14 cellular contexts compared by ENCODE assay signal in the genomic region with DNA sequence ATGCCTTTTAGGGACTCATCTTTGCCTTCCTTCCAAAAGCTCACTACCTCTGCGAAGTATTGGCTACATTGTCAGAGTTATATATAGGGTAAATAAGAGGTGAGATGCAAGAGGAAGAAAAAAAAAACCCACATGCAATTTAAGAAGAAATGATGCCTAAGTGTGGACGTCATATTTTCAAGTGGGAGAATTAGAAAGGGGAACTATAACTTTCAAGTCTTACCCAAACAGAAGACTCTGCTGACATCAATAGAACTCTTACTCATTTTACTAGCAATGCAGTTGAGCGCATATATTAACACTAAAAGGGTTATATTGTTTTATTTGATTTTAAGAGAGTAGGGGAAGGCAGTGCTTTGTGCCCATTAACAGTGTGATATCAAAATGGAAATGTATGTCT. TPM values are rescaled to one million over a fixed set of nuclear protein-coding genes. Genes with fewer than 3 reads are reported as not detected.
DNase-seq lines count a peak whose midpoint lies in the region; ATAC-seq and TF ChIP-seq lines count a peak whose summit lies in the region.
"Had no signal": no experiment of that assay in that cellular context is flagged by ENCODE, and none has a peak within 500 bp of the region (broad histone marks: within the 10 kb centered on the region; RNA-seq: fewer than 3 reads in every experiment).

No MANE protein-coding gene starts in this region.

- H3F3A ChIP-seq in DOHH2 (ENCODE audit: control insufficient read depth, insufficient read depth), result no peaks in the 10 kb centered on the region

- H3K27me3 ChIP-seq in DOHH2 (ENCODE audit: control insufficient read depth, low read length) (no peaks in the 10 kb centered on the region), endodermal cell (ENCODE audit: control insufficient read depth, insufficient read depth, low read length, poor library complexity, severe bottlenecking) (peaks cover 17% of the 10 kb centered on the region)

- H3K4me1 Mint-ChIP-seq in endodermal cell, result peaks cover 8% of the 10 kb centered on the region
- H3K4me1 Mint-ChIP-seq in activated CD4-positive, alpha-beta T cell treated with anti-CD3 and anti-CD28 coated beads for 36 hours, result no peaks in the 10 kb centered on the region
- H3K4me1 Mint-ChIP-seq in T-helper 17 cell, result no peaks in the 10 kb centered on the region
- H3K4me1 Mint-ChIP-seq: activated naive CD8-positive, alpha-beta T cell treated with anti-CD3 and anti-CD28 coated beads, Interleukin-2, amount 10 ng/mL, durations not matched to agents 7 days and 5 days; immature natural killer cell had no signal

- peak overlapping the region; percentile 1; the same call in 1 of the 2 replicates for H3K4me2 ChIP-seq in DOHH2 (ENCODE audit: low read length)

- TF ChIP-seq CTCF in DOHH2 (IDR thresholded peaks at IDR 0.05; ENCODE audit: low read depth, low read length, poor library complexity, severe bottlenecking) (no peak), endodermal cell (conservative IDR thresholded peaks at IDR 0.05) (no peak)

- 80 to 100% methylated on average over 1 to 3 of the region's 3 CpGs for WGBS in endodermal cell (ENCODE audit: insufficient coverage in 1 of 2, insufficient read length in 1 of 2), 2 experiments

- H3K4me3 ChIP-seq in DOHH2 (ENCODE audit: low read length) (no peak overlapping the region), endodermal cell (ENCODE audit: low read length) (no peak overlapping the region)
- H3K4me3 ChIP-seq: transverse colon had no signal

- POLR2A ChIA-PET in activated CD4-positive, alpha-beta T cell treated with anti-CD3 and anti-CD28 coated beads for 36 hours (lab: Charles Lee), result interaction anchor here (0.6 kb wide), 1 partner anchor 351 kb away, joined by 5 read pairs; no protein-coding TSS in a partner anchor

- intact Hi-C loops in activated CD4-positive, alpha-beta T cell treated with anti-CD3 and anti-CD28 coated beads for 36 hours (cut with DNase I, micrococcal nuclease), result no loop called here

- H3K9me3 Mint-ChIP-seq in endodermal cell, result no peaks in the 10 kb centered on the region
- H3K9me3 Mint-ChIP-seq in activated CD4-positive, alpha-beta T cell treated with anti-CD3 and anti-CD28 coated beads for 36 hours (ENCODE audit: low read depth), result no peaks in the 10 kb centered on the region
- H3K9me3 Mint-ChIP-seq: activated naive CD8-positive, alpha-beta T cell treated with anti-CD3 and anti-CD28 coated beads, Interleukin-2, amount 10 ng/mL, durations not matched to agents 7 days and 5 days had no signal

- H3K4me3 Mint-ChIP-seq in endodermal cell (no peak overlapping the region), T-helper 17 cell (no peak overlapping the region)
- H3K4me3 Mint-ChIP-seq in activated CD4-positive, alpha-beta T cell treated with anti-CD3 and anti-CD28 coated beads for 36 hours, result no peak overlapping the region
- H3K4me3 Mint-ChIP-seq: activated naive CD8-positive, alpha-beta T cell treated with anti-CD3 and anti-CD28 coated beads, Interleukin-2, amount 10 ng/mL, durations not matched to agents 7 days and 5 days; immature natural killer cell had no signal

- no peak for DNase-seq in endodermal cell
- no peak for DNase-seq in activated CD4-positive, alpha-beta T cell treated with anti-CD3 and anti-CD28 coated beads for 36 hours
- no peak for DNase-seq in T-helper 17 cell
- no peak for DNase-seq in mucosa of gallbladder (ENCODE audit: low spot score)
- DNase-seq: activated naive CD8-positive, alpha-beta T cell treated with anti-CD3 and anti-CD28 coated beads, Interleukin-2, amount 10 ng/mL, durations not matched to agents 7 days and 5 days; cortex of kidney; DMS53; immature natural killer cell; RPMI8226; transverse colon had no signal

- CTCF ChIA-PET in activated CD4-positive, alpha-beta T cell treated with anti-CD3 and anti-CD28 coated beads for 36 hours (lab: Charles Lee), result no interaction called here

- H3K27me3 Mint-ChIP-seq in endodermal cell (ENCODE audit: insufficient read depth) (peaks cover 64% of the 10 kb centered on the region), T-helper 17 cell (peaks cover 47% of the 10 kb centered on the region)
- H3K27me3 Mint-ChIP-seq in activated CD4-positive, alpha-beta T cell treated with anti-CD3 and anti-CD28 coated beads for 36 hours, result peaks cover 8% of the 10 kb centered on the region

- H3K27ac ChIP-seq in DOHH2 (ENCODE audit: low read depth, low read length), result no peak overlapping the region
- H3K27ac ChIP-seq in endodermal cell (ENCODE audit: low read depth, low read length), result no peak overlapping the region
- H3K27ac ChIP-seq: transverse colon had no signal

- peaks cover 14% of the 10 kb centered on the region for H3K79me2 ChIP-seq in DOHH2 (ENCODE audit: control insufficient read depth, low read length)

- no peaks in the 10 kb centered on the region for H4K20me1 ChIP-seq in DOHH2 (ENCODE audit: control insufficient read depth, insufficient read depth, low read depth, low read length)

- H3K36me3 Mint-ChIP-seq in endodermal cell (ENCODE audit: low read depth) (no peaks in the 10 kb centered on the region), T-helper 17 cell (ENCODE audit: low read depth) (peaks cover 8% of the 10 kb centered on the region)
- H3K36me3 Mint-ChIP-seq in activated CD4-positive, alpha-beta T cell treated with anti-CD3 and anti-CD28 coated beads for 36 hours (ENCODE audit: low read depth), result no peaks in the 10 kb centered on the region
- H3K36me3 Mint-ChIP-seq: activated naive CD8-positive, alpha-beta T cell treated with anti-CD3 and anti-CD28 coated beads, Interleukin-2, amount 10 ng/mL, durations not matched to agents 7 days and 5 days; immature natural killer cell had no signal

- peak; percentile 91 for ATAC-seq in GM19395 (IDR thresholded peaks at IDR 0.05; ENCODE audit: unreplicated experiment)
- peak; percentile 88 for ATAC-seq in HG02852 (IDR thresholded peaks at IDR 0.05; ENCODE audit: unreplicated experiment)
- peak; percentile 59 for ATAC-seq in HG03558 (IDR thresholded peaks at IDR 0.05; ENCODE audit: extremely low read depth, unreplicated experiment)
- ATAC-seq in activated CD4-positive, alpha-beta T cell treated with anti-CD3 and anti-CD28 coated beads for 36 hours, result no peak
- no peak for ATAC-seq in T-helper 17 cell

- H3K9me2 ChIP-seq in DOHH2 (replicated peaks; ENCODE audit: control insufficient read depth, low read length), result no peaks in the 10 kb centered on the region

- peaks cover 67% of the 10 kb centered on the region for H3K36me3 ChIP-seq in DOHH2 (ENCODE audit: control insufficient read depth, low read length)
- no peaks in the 10 kb centered on the region for H3K36me3 ChIP-seq in endodermal cell (ENCODE audit: control insufficient read depth, insufficient read depth, low read length)
- H3K36me3 ChIP-seq: transverse colon had no signal

- H3K27ac Mint-ChIP-seq in endodermal cell, result no peak overlapping the region
- no peak overlapping the region for H3K27ac Mint-ChIP-seq in activated CD4-positive, alpha-beta T cell treated with anti-CD3 and anti-CD28 coated beads for 36 hours
- no peak overlapping the region for H3K27ac Mint-ChIP-seq in T-helper 17 cell
- H3K27ac Mint-ChIP-seq: activated naive CD8-positive, alpha-beta T cell treated with anti-CD3 and anti-CD28 coated beads, Interleukin-2, amount 10 ng/mL, durations not matched to agents 7 days and 5 days; immature natural killer cell had no signal

- H3K4me1 ChIP-seq in DOHH2 (ENCODE audit: control insufficient read depth, low read length), result peaks cover 35% of the 10 kb centered on the region
- H3K4me1 ChIP-seq in endodermal cell (ENCODE audit: control insufficient read depth, insufficient read depth, low read length), result no peaks in the 10 kb centered on the region
- H3K4me1 ChIP-seq: transverse colon had no signal

- no peaks in the 10 kb centered on the region for H3K9me3 ChIP-seq in DOHH2 (ENCODE audit: control insufficient read depth, insufficient read depth, low read length)
- no peaks in the 10 kb centered on the region for H3K9me3 ChIP-seq in endodermal cell (ENCODE audit: control insufficient read depth, low read length)
- no peaks in the 10 kb centered on the region for H3K9me3 ChIP-seq in T-helper 17 cell (ENCODE audit: control insufficient read depth, low read length, poor library complexity, severe bottlenecking)
- H3K9me3 ChIP-seq: transverse colon had no signal

- H3K9ac ChIP-seq in endodermal cell (ENCODE audit: extremely low read depth, low read length, poor library complexity, severe bottlenecking), result no peak overlapping the region

RNA-seq across cellular contexts. Expression of a gene that starts 15.7 kb away (rescaled TPM):
- total RNA-seq in endodermal cell, result under 1 TPM in 1 of 2 donors, not detected in 1; 0.24 TPM
- polyA plus RNA-seq in endodermal cell (2013, experiment 1 of 2), result 8.6 TPM
- polyA plus RNA-seq in endodermal cell (2013, experiment 2 of 2), result 7.0 TPM
- under 1 TPM in 1 of 2 experiments, not detected in 1; 0.12 TPM for total RNA-seq in activated CD4-positive, alpha-beta T cell treated with anti-CD3 and anti-CD28 coated beads for 36 hours
- 1 to 10 TPM in 1 of 2 donors, not detected in 1; 2.3 TPM for total RNA-seq in T-helper 17 cell
- total RNA-seq in mucosa of gallbladder, result 12.9 TPM
- polyA plus RNA-seq: immature natural killer cell had no signal

Comparison
In these comparisons a context has a peak if more than half of its experiments do, and no peak if none do; other contexts are left out.
1. ATAC-seq: peak in GM19395 (single experiment), HG02852 (single experiment) and HG03558 (single experiment); none in activated CD4-positive, alpha-beta T cell treated with anti-CD3 and anti-CD28 coated beads for 36 hours (single experiment) and T-helper 17 cell (single experiment).